10 cellular contexts compared by ENCODE assay signal in the genomic region with DNA sequence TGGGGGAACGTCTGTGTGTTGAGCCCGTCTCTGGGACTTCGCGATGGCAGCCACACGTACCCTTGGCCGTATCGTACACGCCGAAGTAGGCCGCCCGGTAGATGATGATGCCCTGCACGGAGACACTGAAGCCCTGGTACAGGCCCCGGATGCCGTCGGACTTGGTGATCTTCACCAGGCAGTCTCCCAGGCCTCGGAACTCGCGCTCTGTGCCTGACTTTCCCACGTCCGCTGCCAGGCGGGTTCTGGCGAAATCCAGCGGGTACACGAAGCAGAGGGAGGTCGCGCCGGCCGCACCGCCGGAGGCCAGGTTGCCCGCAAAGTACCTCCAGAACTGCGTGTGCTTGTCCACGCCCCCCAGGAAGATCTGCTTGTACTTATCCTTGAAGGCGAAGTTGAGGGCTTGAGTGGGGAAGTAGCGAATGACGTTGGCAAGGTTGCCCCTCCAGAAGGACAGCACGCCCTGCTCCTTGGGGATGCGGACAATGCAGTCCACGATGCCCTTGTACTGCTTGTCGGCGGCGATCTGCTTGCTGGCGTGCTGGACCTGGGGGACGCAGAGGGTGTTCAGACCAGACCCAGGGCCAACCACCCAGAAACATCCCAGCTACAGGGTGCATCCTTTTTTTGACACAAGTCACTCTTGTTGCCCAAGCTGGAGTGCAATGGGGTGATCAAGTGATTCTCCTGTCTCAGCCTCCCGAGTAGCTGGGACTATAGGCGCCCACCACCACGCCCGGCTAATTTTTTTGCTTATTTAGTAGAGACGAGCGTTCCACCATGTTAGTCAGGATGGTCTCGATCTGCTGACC. TPM values are rescaled to one million over a fixed set of nuclear protein-coding genes. Genes with fewer than 3 reads are reported as not detected.
DNase-seq lines count a peak whose midpoint lies in the region; ATAC-seq, FAIRE-seq and TF ChIP-seq lines count a peak whose summit lies in the region.
"Had no signal": no experiment of that assay in that cellular context is flagged by ENCODE, and none has a peak within 500 bp of the region (broad histone marks: within the 10 kb centered on the region; RNA-seq: fewer than 3 reads in every experiment).

No MANE protein-coding gene starts in this region.

- peak overlapping the region; percentile 86 to 99 (median 96); a peak in 21 of 22 replicates for H3K4me2 ChIP-seq in BLaER1 treated with 17β-estradiol and CSF1 and Interleukin-3, amounts not matched to agents 10 nM and 100 nM
- peak overlapping the region; percentile 93 for H3K4me2 ChIP-seq in astrocyte (ENCODE audit: low read length)

- H3K27ac Mint-ChIP-seq in astrocyte (ENCODE audit: unreplicated experiment) (no peak overlapping the region), nephron (peak overlapping the region in 1 of 3 experiments; percentile 37)

- no peaks in the 10 kb centered on the region; a peak in 1 of 22 replicates for H3K9me3 ChIP-seq in BLaER1 treated with 17β-estradiol and CSF1 and Interleukin-3, amounts not matched to agents 10 nM and 100 nM (replicated peaks in 1 of 11)
- H3K9me3 ChIP-seq in HUES6 (ENCODE audit: control insufficient read depth, insufficient read depth, low read depth, low read length) (no peaks in the 10 kb centered on the region), astrocyte (ENCODE audit: insufficient read depth, low read depth, low read length) (no peaks in the 10 kb centered on the region)

- H3K27ac ChIP-seq in BLaER1 treated with 17β-estradiol and CSF1 and Interleukin-3, amounts not matched to agents 10 nM and 100 nM, result peak overlapping the region in 3 of 11 experiments; percentile 16 to 100 (median 100); a peak in 2 of 22 replicates
- H3K27ac ChIP-seq in HUES6 (ENCODE audit: low read depth, low read length) (no peak overlapping the region), astrocyte (ENCODE audit: low read depth, low read length) (no peak overlapping the region)

- H3K9ac ChIP-seq in BLaER1 treated with 17β-estradiol and CSF1 and Interleukin-3, amounts not matched to agents 10 nM and 100 nM, result peak overlapping the region; percentile 98 to 100 (median 100); a peak in 20 of 22 replicates
- H3K9ac ChIP-seq in HUES6 (ENCODE audit: low read length) (peak overlapping the region; percentile 48), astrocyte (ENCODE audit: low read length) (no peak overlapping the region)

- peak overlapping the region in 9 of 10 experiments; percentile 1 to 100 (median 93); a peak in 14 of 20 replicates for H3K4me3 ChIP-seq in BLaER1 treated with 17β-estradiol and CSF1 and Interleukin-3, amounts not matched to agents 10 nM and 100 nM
- H3K4me3 ChIP-seq in HUES6 (ENCODE audit: low read depth, low read length) (no peak overlapping the region), astrocyte (ENCODE audit: insufficient read depth, low read depth, low read length) (no peak overlapping the region)

- H3K4me3 Mint-ChIP-seq in astrocyte (ENCODE audit: unreplicated experiment) (peak overlapping the region; percentile 95), nephron (peak overlapping the region; percentile 70 to 79 (median 75))

- H3K9me3 Mint-ChIP-seq in astrocyte (ENCODE audit: unreplicated experiment) (no peaks in the 10 kb centered on the region), nephron (no peaks in the 10 kb centered on the region)

- no peak for ATAC-seq in GM18511 (IDR thresholded peaks at IDR 0.05; ENCODE audit: unreplicated experiment)

- H3K27me3 Mint-ChIP-seq in astrocyte (ENCODE audit: low read depth, unreplicated experiment) (no peaks in the 10 kb centered on the region), nephron (ENCODE audit: low read depth) (peaks cover 4% of the 10 kb centered on the region)

- no peak for TF ChIP-seq CTCF in astrocyte (IDR thresholded peaks at IDR 0.05; ENCODE audit: insufficient read depth, low read depth, low read length)
- TF ChIP-seq CTCF in nephron (IDR thresholded peaks at IDR 0.05; ENCODE audit: unreplicated experiment in 3 of 3), result no peak

- H3K36me3 Mint-ChIP-seq in astrocyte (ENCODE audit: low read depth, unreplicated experiment), result peaks cover 29% of the 10 kb centered on the region
- peaks cover 65% of the 10 kb centered on the region for H3K36me3 Mint-ChIP-seq in nephron (ENCODE audit: low read depth)

- H3K4me1 Mint-ChIP-seq in astrocyte (ENCODE audit: low read depth, unreplicated experiment), result peaks cover 18% of the 10 kb centered on the region
- peaks cover 15% of the 10 kb centered on the region for H3K4me1 Mint-ChIP-seq in nephron

- peaks cover 31 to 57% (median 43%) of the 10 kb centered on the region in 10 experiments for H3K4me1 ChIP-seq in BLaER1 treated with 17β-estradiol and CSF1 and Interleukin-3, amounts not matched to agents 10 nM and 100 nM
- H3K4me1 ChIP-seq in HUES6 (ENCODE audit: control insufficient read depth, insufficient read depth, low read length) (peaks cover 8% of the 10 kb centered on the region; the same call in 1 of the 2 replicates), astrocyte (ENCODE audit: insufficient read depth, low read length) (peaks cover 15% of the 10 kb centered on the region)

- no peaks in the 10 kb centered on the region for H3K27me3 ChIP-seq in BLaER1 treated with 17β-estradiol and CSF1 and Interleukin-3, amounts not matched to agents 10 nM and 100 nM
- H3K27me3 ChIP-seq in HUES6 (ENCODE audit: control insufficient read depth, insufficient read depth, low read length) (no peaks in the 10 kb centered on the region), astrocyte (ENCODE audit: insufficient read depth, low read length) (no peaks in the 10 kb centered on the region)

- FAIRE-seq in astrocyte (lab: Jason Lieb, UNC) (no peak), RCC 7860 (lab: Jason Lieb, UNC) (no peak)

- DNase-seq in astrocyte (ENCODE audit: low read depth), result no peak
- DNase-seq in NCI-H748 (lab: John Stamatoyannopoulos, UW; ENCODE audit: unreplicated experiment), result no peak
- no peak for DNase-seq in cerebellar nuclear complex (lab: John Stamatoyannopoulos, UW)
- no peak for DNase-seq in RCC 7860 (ENCODE audit: low spot score)
- DNase-seq: KBM-7 had no signal

- peaks cover 70 to 71% (median 71%) of the 10 kb centered on the region in 11 experiments for H3K36me3 ChIP-seq in BLaER1 treated with 17β-estradiol and CSF1 and Interleukin-3, amounts not matched to agents 10 nM and 100 nM
- H3K36me3 ChIP-seq in HUES6 (ENCODE audit: control insufficient read depth, insufficient read depth, low read length) (peaks cover 72% of the 10 kb centered on the region), astrocyte (ENCODE audit: insufficient read depth, low read length) (peaks cover 49% of the 10 kb centered on the region)

- no peak overlapping the region for H2AFZ ChIP-seq in astrocyte (ENCODE audit: low read depth, low read length)

- peaks cover 71 to 75% (median 72%) of the 10 kb centered on the region in 11 experiments for H4K20me1 ChIP-seq in BLaER1 treated with 17β-estradiol and CSF1 and Interleukin-3, amounts not matched to agents 10 nM and 100 nM
- peaks cover 72% of the 10 kb centered on the region for H4K20me1 ChIP-seq in astrocyte (ENCODE audit: insufficient read depth, low read length)

- H3K79me2 ChIP-seq in astrocyte (ENCODE audit: insufficient read depth, low read length), result peaks cover 81% of the 10 kb centered on the region

RNA-seq across cellular contexts. Expression of a gene that starts 2.5 kb away (rescaled TPM):
- total RNA-seq in astrocyte, result 290 and 345 TPM in 2 replicates

RNA-seq across cellular contexts. Expression of a gene that starts 52.8 kb away (rescaled TPM):
- not detected in 2 replicates for total RNA-seq in astrocyte
- total RNA-seq: Daoy had no signal

Comparison
In these comparisons a context has a peak if more than half of its experiments do, and no peak if none do; other contexts are left out.
1. H3K4me3 ChIP-seq: peak in BLaER1 treated with 17β-estradiol and CSF1 and Interleukin-3, amounts not matched to agents 10 nM and 100 nM (9 of 10); none in HUES6 (single experiment) and astrocyte (single experiment).